ENCODE assay signal across 7 cellular contexts in the genomic region with DNA sequence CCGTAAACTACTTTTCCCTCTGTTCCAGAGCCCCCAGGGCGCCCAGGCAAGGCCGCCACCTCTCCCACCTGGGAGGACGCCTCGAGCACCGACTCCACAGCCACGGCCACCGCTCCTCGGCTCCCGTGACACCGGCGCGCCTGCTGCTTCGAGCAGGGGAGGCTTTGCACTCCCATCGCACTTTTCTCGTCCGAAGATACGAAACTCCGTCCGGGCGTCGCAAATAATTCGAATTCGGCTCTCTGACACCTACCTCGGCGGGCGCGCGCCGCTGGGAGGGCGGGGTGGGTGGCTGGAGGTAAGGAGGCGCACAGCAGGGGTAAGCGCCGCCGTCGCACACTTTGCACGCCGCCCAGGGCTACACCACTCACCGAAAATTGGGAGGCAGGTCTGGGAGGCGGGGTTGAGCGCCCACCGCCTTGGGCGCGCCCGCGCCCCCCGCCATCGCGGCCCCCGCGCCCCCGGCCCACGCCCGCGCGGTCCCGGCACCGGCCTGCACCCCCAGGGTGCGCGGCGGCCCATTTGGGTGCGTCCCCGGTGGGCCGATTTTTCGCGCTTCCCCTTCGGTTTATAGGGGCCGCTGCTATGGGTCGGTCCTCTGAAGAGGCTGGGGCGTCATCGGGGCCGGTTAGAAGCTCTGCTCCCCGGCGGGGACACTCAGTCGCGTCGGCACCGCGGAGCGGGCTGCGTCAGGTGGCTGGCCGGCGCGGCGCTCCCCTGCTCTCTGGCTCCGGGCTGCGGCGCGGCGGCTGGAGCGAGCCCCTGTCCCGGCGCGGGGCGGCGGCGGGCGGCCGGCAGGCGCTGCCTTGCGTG. TPM values are rescaled to one million over a fixed set of nuclear protein-coding genes. Genes with fewer than 3 reads are reported as not detected.
DNase-seq lines count a peak whose midpoint lies in the region; ATAC-seq and TF ChIP-seq lines count a peak whose summit lies in the region.

No MANE protein-coding gene starts in this region.

- 21 to 23% methylated on average over 101 of the region's 101 CpGs for WGBS in ectodermal cell, 2 experiments
- 55% methylated on average over 84 to 101 of the region's 101 CpGs for WGBS in lung, 2 donors

- H3K4me3 ChIP-seq in ectodermal cell (ENCODE audit: insufficient read depth, low read depth, low read length) (peak overlapping the region; percentile 67), lung (peak overlapping the region; percentile 73)

- intact Hi-C loops in activated CD4-positive, alpha-beta memory T cell treated with anti-CD3 and anti-CD28 coated beads for 36 hours (cut with micrococcal nuclease) = no loop called here

- peak overlapping the region; percentile 80 for H3K4me3 Mint-ChIP-seq in activated CD4-positive, alpha-beta memory T cell treated with anti-CD3 and anti-CD28 coated beads for 36 hours

- peak; percentile 68 for DNase-seq in NCI-H446 treated with DMSO at 0.1 percent for 48 hours (lab: John Stamatoyannopoulos, UW)
- DNase-seq in activated CD4-positive, alpha-beta memory T cell treated with anti-CD3 and anti-CD28 coated beads for 36 hours = peak; percentile 88
- DNase-seq in lung (ENCODE audit: low spot score) = peak; percentile 76
- DNase-seq in stimulated activated CD4-positive, alpha-beta T cell treated with anti-CD3 and anti-CD28 coated beads, TNF-alpha, amount 100 ng/mL, for 4 hours (ENCODE audit: low read depth in 3 of 3) = peak; percentile 58 to 74 (median 73)

- H3K36me3 Mint-ChIP-seq in activated CD4-positive, alpha-beta memory T cell treated with anti-CD3 and anti-CD28 coated beads for 36 hours = peaks cover 11% of the 10 kb centered on the region

- H3K4me1 Mint-ChIP-seq in activated CD4-positive, alpha-beta memory T cell treated with anti-CD3 and anti-CD28 coated beads for 36 hours (ENCODE audit: low read depth) = peaks cover 27% of the 10 kb centered on the region

- no peak for TF ChIP-seq CTCF in lung (IDR thresholded peaks at IDR 0.05; ENCODE audit: control extremely low read depth, extremely low read depth)

- H3K27ac ChIP-seq in ectodermal cell (ENCODE audit: insufficient read depth, low read depth, low read length, poor library complexity, severe bottlenecking) (no peak overlapping the region), lung (ENCODE audit: low read depth in 1 of 2, low read length in 1 of 2) (peak overlapping the region; percentile 50 to 85)

- H3K9me3 Mint-ChIP-seq in activated CD4-positive, alpha-beta memory T cell treated with anti-CD3 and anti-CD28 coated beads for 36 hours = no peaks in the 10 kb centered on the region

- H3K27me3 ChIP-seq in ectodermal cell (ENCODE audit: control insufficient read depth, insufficient read depth, low read length, poor library complexity, severe bottlenecking) (peaks cover 4% of the 10 kb centered on the region), lung (ENCODE audit: control insufficient read depth, insufficient read depth) (no peaks in the 10 kb centered on the region)

- ATAC-seq in GM18867 (IDR thresholded peaks at IDR 0.05; ENCODE audit: unreplicated experiment) (peak; percentile 35), HG03097 (IDR thresholded peaks at IDR 0.05; ENCODE audit: low FRiP score, unreplicated experiment) (peak; percentile 33), lung (ENCODE audit: insufficient read depth, low FRiP score) (peak; percentile 27)

- peak overlapping the region; percentile 58 for H3K27ac Mint-ChIP-seq in activated CD4-positive, alpha-beta memory T cell treated with anti-CD3 and anti-CD28 coated beads for 36 hours

- H3K27me3 Mint-ChIP-seq in activated CD4-positive, alpha-beta memory T cell treated with anti-CD3 and anti-CD28 coated beads for 36 hours = no peaks in the 10 kb centered on the region

- peaks cover 9% of the 10 kb centered on the region for H3K4me1 ChIP-seq in ectodermal cell (ENCODE audit: control insufficient read depth, insufficient read depth, low read length)
- H3K4me1 ChIP-seq in lung (ENCODE audit: control insufficient read depth in 2 of 2, insufficient read depth in 2 of 2, low read length in 2 of 2) = peaks cover 0 to 2% of the 10 kb centered on the region in 2 donors

- no peaks in the 10 kb centered on the region for H3K9me3 ChIP-seq in ectodermal cell (ENCODE audit: control insufficient read depth, low read length)
- H3K9me3 ChIP-seq in lung (ENCODE audit: control insufficient read depth in 2 of 2, insufficient read depth in 1 of 2, low read length in 1 of 2) = no peaks in the 10 kb centered on the region

- no peaks in the 10 kb centered on the region for H3K36me3 ChIP-seq in ectodermal cell (ENCODE audit: control insufficient read depth, insufficient read depth, low read length)
- H3K36me3 ChIP-seq in lung (ENCODE audit: control insufficient read depth in 2 of 2, insufficient read depth in 2 of 2, low read length in 2 of 2) = no peaks in the 10 kb centered on the region

- POLR2A ChIA-PET in activated CD4-positive, alpha-beta memory T cell treated with anti-CD3 and anti-CD28 coated beads for 36 hours (lab: Charles Lee) = interaction anchor here (0.6 to 1.9 kb wide), 8 partner anchors 10 to 237 kb away, joined by 3 to 12 read pairs (median 4); partner anchors contain the start of genes ATP5F1E and STX16

- CTCF ChIA-PET in activated CD4-positive, alpha-beta memory T cell treated with anti-CD3 and anti-CD28 coated beads for 36 hours (lab: Charles Lee) = no interaction called here

RNA-seq across cellular contexts. Expression of gene GNAS, which starts 36.2 kb away (rescaled TPM):
- total RNA-seq in activated CD4-positive, alpha-beta memory T cell treated with anti-CD3 and anti-CD28 coated beads for 36 hours = 100 to 1,000 TPM; 658 to 692 TPM
- polyA plus RNA-seq in ectodermal cell (2013, experiment 1 of 4) = 1,487 TPM
- 1,411 TPM for polyA plus RNA-seq in ectodermal cell (2013, experiment 2 of 4)
- polyA plus RNA-seq in ectodermal cell (2013, experiment 3 of 4) = 1,350 TPM
- polyA plus RNA-seq in ectodermal cell (2013, experiment 4 of 4) = 1,464 TPM
- 1,000 to 10,000 TPM in 1 of 2 donors, 100 to 1,000 TPM in 1; 763 to 1,010 TPM for total RNA-seq in lung
- polyA plus RNA-seq in lung = 1,000 to 10,000 TPM in 1 of 2 donors, 100 to 1,000 TPM in 1; 638 to 1,238 TPM

RNA-seq across cellular contexts. Expression of gene GNAS-AS1, which starts 38.0 kb away (rescaled TPM):
- total RNA-seq in activated CD4-positive, alpha-beta memory T cell treated with anti-CD3 and anti-CD28 coated beads for 36 hours = 1 to 10 TPM; 1.1 to 1.3 TPM
- polyA plus RNA-seq in ectodermal cell (2013, experiment 1 of 4) = 6.8 TPM
- polyA plus RNA-seq in ectodermal cell (2013, experiment 2 of 4) = 10.7 TPM
- polyA plus RNA-seq in ectodermal cell (2013, experiment 3 of 4) = 6.1 TPM
- polyA plus RNA-seq in ectodermal cell (2013, experiment 4 of 4) = 7.3 TPM
- 1 to 10 TPM in 1 of 2 donors, under 1 TPM in 1; 0.80 to 1.9 TPM for total RNA-seq in lung
- under 1 TPM; 0.07 to 0.69 TPM for polyA plus RNA-seq in lung
